1 cellular context compared by ENCODE assay signal in genomic region chr2:73736855-73737779, GRCh38.
A peak's percentile ranks its signal among the peaks of the same experiment; 100 is the strongest.
TF ChIP-seq lines count a peak whose summit lies in the region.

TSS of gene TPRKB (minus strand) at chr2:73737345. CDS start at chr2:73734569, 2,776 bp downstream.

TF ChIP-seq in GM12878, 131 proteins besides CTCF, POLR2A, EP300 and RAD21 (continued from another document and continues in another):
- peak; percentile 61; the same call in 1 of the 2 replicates for TF ChIP-seq ZNF207 (IDR thresholded peaks at IDR 0.05; ENCODE audit: borderline replicate concordance)
- peak; percentile 54 for TF ChIP-seq SIX5 (IDR thresholded peaks at IDR 0.05; ENCODE audit: low read depth, low read length, severe bottlenecking)
- TF ChIP-seq SP1 (IDR thresholded peaks at IDR 0.05; ENCODE audit: low read depth, low read length), result peak; percentile 68
- TF ChIP-seq CHD4 (IDR thresholded peaks at IDR 0.05), result no peak
- no peak for TF ChIP-seq NRF1 (conservative IDR thresholded peaks at IDR 0.05; ENCODE audit: low read depth, low read length)
- TF ChIP-seq ZBTB40 (IDR thresholded peaks at IDR 0.05; ENCODE audit: borderline replicate concordance), result peak; percentile 99
- TF ChIP-seq, protein P1, sequence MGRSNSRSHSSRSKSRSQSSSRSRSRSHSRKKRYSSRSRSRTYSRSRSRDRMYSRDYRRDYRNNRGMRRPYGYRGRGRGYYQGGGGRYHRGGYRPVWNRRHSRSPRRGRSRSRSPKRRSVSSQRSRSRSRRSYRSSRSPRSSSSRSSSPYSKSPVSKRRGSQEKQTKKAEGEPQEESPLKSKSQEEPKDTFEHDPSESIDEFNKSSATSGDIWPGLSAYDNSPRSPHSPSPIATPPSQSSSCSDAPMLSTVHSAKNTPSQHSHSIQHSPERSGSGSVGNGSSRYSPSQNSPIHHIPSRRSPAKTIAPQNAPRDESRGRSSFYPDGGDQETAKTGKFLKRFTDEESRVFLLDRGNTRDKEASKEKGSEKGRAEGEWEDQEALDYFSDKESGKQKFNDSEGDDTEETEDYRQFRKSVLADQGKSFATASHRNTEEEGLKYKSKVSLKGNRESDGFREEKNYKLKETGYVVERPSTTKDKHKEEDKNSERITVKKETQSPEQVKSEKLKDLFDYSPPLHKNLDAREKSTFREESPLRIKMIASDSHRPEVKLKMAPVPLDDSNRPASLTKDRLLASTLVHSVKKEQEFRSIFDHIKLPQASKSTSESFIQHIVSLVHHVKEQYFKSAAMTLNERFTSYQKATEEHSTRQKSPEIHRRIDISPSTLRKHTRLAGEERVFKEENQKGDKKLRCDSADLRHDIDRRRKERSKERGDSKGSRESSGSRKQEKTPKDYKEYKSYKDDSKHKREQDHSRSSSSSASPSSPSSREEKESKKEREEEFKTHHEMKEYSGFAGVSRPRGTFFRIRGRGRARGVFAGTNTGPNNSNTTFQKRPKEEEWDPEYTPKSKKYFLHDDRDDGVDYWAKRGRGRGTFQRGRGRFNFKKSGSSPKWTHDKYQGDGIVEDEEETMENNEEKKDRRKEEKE (IDR thresholded peaks at IDR 0.05), result no peak
- TF ChIP-seq, protein P2, sequence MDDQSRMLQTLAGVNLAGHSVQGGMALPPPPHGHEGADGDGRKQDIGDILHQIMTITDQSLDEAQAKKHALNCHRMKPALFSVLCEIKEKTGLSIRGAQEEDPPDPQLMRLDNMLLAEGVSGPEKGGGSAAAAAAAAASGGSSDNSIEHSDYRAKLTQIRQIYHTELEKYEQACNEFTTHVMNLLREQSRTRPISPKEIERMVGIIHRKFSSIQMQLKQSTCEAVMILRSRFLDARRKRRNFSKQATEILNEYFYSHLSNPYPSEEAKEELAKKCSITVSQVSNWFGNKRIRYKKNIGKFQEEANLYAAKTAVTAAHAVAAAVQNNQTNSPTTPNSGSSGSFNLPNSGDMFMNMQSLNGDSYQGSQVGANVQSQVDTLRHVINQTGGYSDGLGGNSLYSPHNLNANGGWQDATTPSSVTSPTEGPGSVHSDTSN (IDR thresholded peaks at IDR 0.05; ENCODE audit: insufficient replicate concordance, low read depth, low read length), result peak; percentile 70
- TF ChIP-seq POU2F2 (IDR thresholded peaks at IDR 0.05; ENCODE audit: borderline replicate concordance, low read depth, low read length), result peak; percentile 54; the same call in 2 of the 3 replicates
- no peak for TF ChIP-seq SUZ12 (IDR thresholded peaks at IDR 0.05; ENCODE audit: unreplicated experiment)
- TF ChIP-seq HDAC6 (IDR thresholded peaks at IDR 0.05; ENCODE audit: unreplicated experiment), result no peak
- 0 out of 2 replicates have a peak, but pooled peaks have one; percentile 55 for TF ChIP-seq SMAD5 (IDR thresholded peaks at IDR 0.05; ENCODE audit: low read depth)
- no peak for TF ChIP-seq ZNF384 (IDR thresholded peaks at IDR 0.05; ENCODE audit: borderline replicate concordance, low read depth, low read length)
- TF ChIP-seq POLR2AphosphoS2 (IDR thresholded peaks at IDR 0.05; ENCODE audit: low read depth, low read length), result peak; percentile 89
- no peak for TF ChIP-seq SUPT20H (IDR thresholded peaks at IDR 0.05; ENCODE audit: borderline replicate concordance, control insufficient read depth, low read depth, low read length)
- 0 out of 2 replicates have a peak, but pooled peaks have one; percentile 67 for TF ChIP-seq WRNIP1 (IDR thresholded peaks at IDR 0.05; ENCODE audit: borderline replicate concordance, low read depth, low read length)
- peak; percentile 95 for TF ChIP-seq CBX5 (IDR thresholded peaks at IDR 0.05; ENCODE audit: low read depth)
- TF ChIP-seq REST (IDR thresholded peaks at IDR 0.05; ENCODE audit: low read depth, low read length), result no peak
- TF ChIP-seq EZH2 (IDR thresholded peaks at IDR 0.05; ENCODE audit: borderline replicate concordance, control insufficient read depth, low read depth, low read length), result no peak
- no peak for TF ChIP-seq RUNX3 (IDR thresholded peaks at IDR 0.05; ENCODE audit: low read length)
- TF ChIP-seq, protein P3, sequence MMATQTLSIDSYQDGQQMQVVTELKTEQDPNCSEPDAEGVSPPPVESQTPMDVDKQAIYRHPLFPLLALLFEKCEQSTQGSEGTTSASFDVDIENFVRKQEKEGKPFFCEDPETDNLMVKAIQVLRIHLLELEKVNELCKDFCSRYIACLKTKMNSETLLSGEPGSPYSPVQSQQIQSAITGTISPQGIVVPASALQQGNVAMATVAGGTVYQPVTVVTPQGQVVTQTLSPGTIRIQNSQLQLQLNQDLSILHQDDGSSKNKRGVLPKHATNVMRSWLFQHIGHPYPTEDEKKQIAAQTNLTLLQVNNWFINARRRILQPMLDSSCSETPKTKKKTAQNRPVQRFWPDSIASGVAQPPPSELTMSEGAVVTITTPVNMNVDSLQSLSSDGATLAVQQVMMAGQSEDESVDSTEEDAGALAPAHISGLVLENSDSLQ (IDR thresholded peaks at IDR 0.05), result peak; percentile 83
- TF ChIP-seq, protein P4, sequence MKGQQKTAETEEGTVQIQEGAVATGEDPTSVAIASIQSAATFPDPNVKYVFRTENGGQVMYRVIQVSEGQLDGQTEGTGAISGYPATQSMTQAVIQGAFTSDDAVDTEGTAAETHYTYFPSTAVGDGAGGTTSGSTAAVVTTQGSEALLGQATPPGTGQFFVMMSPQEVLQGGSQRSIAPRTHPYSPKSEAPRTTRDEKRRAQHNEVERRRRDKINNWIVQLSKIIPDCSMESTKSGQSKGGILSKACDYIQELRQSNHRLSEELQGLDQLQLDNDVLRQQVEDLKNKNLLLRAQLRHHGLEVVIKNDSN (IDR thresholded peaks at IDR 0.05; ENCODE audit: borderline replicate concordance, extremely low read length, insufficient read depth, low read depth, low read length), result no peak
- no peak for TF ChIP-seq CEBPZ (IDR thresholded peaks at IDR 0.05; ENCODE audit: low read depth, low read length)
- TF ChIP-seq ASH2L (IDR thresholded peaks at IDR 0.05; ENCODE audit: borderline replicate concordance, low read depth), result no peak
- TF ChIP-seq BCL11A (IDR thresholded peaks at IDR 0.05; ENCODE audit: low read depth, low read length), result no peak
- no peak for TF ChIP-seq SPI1 (IDR thresholded peaks at IDR 0.05; ENCODE audit: borderline replicate concordance, insufficient read depth, low read depth, low read length)
- TF ChIP-seq, protein P5, sequence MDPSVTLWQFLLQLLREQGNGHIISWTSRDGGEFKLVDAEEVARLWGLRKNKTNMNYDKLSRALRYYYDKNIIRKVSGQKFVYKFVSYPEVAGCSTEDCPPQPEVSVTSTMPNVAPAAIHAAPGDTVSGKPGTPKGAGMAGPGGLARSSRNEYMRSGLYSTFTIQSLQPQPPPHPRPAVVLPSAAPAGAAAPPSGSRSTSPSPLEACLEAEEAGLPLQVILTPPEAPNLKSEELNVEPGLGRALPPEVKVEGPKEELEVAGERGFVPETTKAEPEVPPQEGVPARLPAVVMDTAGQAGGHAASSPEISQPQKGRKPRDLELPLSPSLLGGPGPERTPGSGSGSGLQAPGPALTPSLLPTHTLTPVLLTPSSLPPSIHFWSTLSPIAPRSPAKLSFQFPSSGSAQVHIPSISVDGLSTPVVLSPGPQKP (IDR thresholded peaks at IDR 0.05; ENCODE audit: low read depth, low read length), result peak; percentile 93
- TF ChIP-seq JUND (IDR thresholded peaks at IDR 0.05; ENCODE audit: low read depth, low read length), result no peak
- peak; percentile 88 for TF ChIP-seq IKZF1 (conservative IDR thresholded peaks at IDR 0.05)
- no peak for TF ChIP-seq NR2C2 (IDR thresholded peaks at IDR 0.05; ENCODE audit: borderline replicate concordance, control insufficient read depth, insufficient read length, low read depth)
- peak; percentile 79 for TF ChIP-seq YY1 (IDR thresholded peaks at IDR 0.05; ENCODE audit: low read depth, low read length)
- TF ChIP-seq NR2C1 (IDR thresholded peaks at IDR 0.05), result peak; percentile 98
- TF ChIP-seq TCF7 (IDR thresholded peaks at IDR 0.05; ENCODE audit: borderline replicate concordance), result no peak
- TF ChIP-seq GABPA (IDR thresholded peaks at IDR 0.05; ENCODE audit: low read depth), result peak; percentile 99
- TF ChIP-seq ZBTB11 (CRISPR knock-in tag; IDR thresholded peaks at IDR 0.05), result peak; percentile 67
